ENCODE assay signal across 8 cellular contexts in genomic region chr9:504921-505821, GRCh38. TPM values are rescaled to one million over a fixed set of nuclear protein-coding genes. Genes with fewer than 3 reads are reported as not detected.
DNase-seq lines count a peak whose midpoint lies in the region; ATAC-seq, FAIRE-seq and TF ChIP-seq lines count a peak whose summit lies in the region.

No MANE protein-coding gene starts in this region.

- H3K27me3 ChIP-seq in HCT116 (ENCODE audit: insufficient read depth, low read length) (no peaks in the 10 kb centered on the region), OCI-LY3 (ENCODE audit: low read depth, low read length) (peaks cover 16% of the 10 kb centered on the region), layer of hippocampus (ENCODE audit: control insufficient read depth, insufficient read depth, low read length) (no peaks in the 10 kb centered on the region)

- H3K79me2 ChIP-seq in HCT116 (ENCODE audit: insufficient read depth, low read length) (peaks cover 28% of the 10 kb centered on the region; the same call in 1 of the 2 replicates), OCI-LY3 (ENCODE audit: low read length) (no peaks in the 10 kb centered on the region)

- FAIRE-seq in GM12892 (lab: Jason Lieb, UNC) = no peak

- TF ChIP-seq CTCF in HCT116 (IDR thresholded peaks at IDR 0.05 in 2 of 3, conservative IDR thresholded peaks at IDR 0.05 in 1 of 3; ENCODE audit: borderline replicate concordance in 1 of 3, insufficient read depth in 1 of 3, low read depth in 2 of 3, low read length in 2 of 3) (no peak), OCI-LY3 (IDR thresholded peaks at IDR 0.05; ENCODE audit: low read depth, low read length) (no peak)

- no TSS peak for BruUV-seq in HCT116 (replicated peaks; lab: Mats Ljungman, UMichigan)

- peak; percentile 46 for ATAC-seq in HCT116

- no peak for TF ChIP-seq POLR2A in GM12892 (IDR thresholded peaks at IDR 0.05; ENCODE audit: low read depth, low read length)
- TF ChIP-seq POLR2A in HCT116 (IDR thresholded peaks at IDR 0.05; ENCODE audit: borderline replicate concordance, extremely low read depth, insufficient read depth, insufficient read length) = no peak

- H3K4me2 ChIP-seq in HCT116 (ENCODE audit: low read length) (peak overlapping the region; percentile 93), OCI-LY3 (ENCODE audit: low read length) (peak overlapping the region; percentile 90)

- H3K4me3 ChIP-seq in HCT116 (replicated peaks in 1 of 2; ENCODE audit: low read depth in 1 of 2, low read length in 2 of 2) = peak overlapping the region; percentile 62 to 72
- H3K4me3 ChIP-seq in OCI-LY3 (ENCODE audit: low read length) = peak overlapping the region; percentile 79

- POLR2A ChIA-PET in HCT116 (lab: Charles Lee) = no interaction called here

- peak overlapping the region; percentile 74 for H3K27ac ChIP-seq in HCT116 (ENCODE audit: low read depth, low read length)
- no peak overlapping the region for H3K27ac ChIP-seq in OCI-LY3 (ENCODE audit: low read length)
- H3K27ac ChIP-seq in layer of hippocampus (ENCODE audit: low read depth, low read length) = peak overlapping the region; percentile 30

- H3K9ac ChIP-seq in HCT116 (ENCODE audit: low read length) = peak overlapping the region; percentile 74
- H3K9ac ChIP-seq in OCI-LY3 (ENCODE audit: low read length) = peak overlapping the region; percentile 60

- RAD21 ChIA-PET in HCT116 (lab: Charles Lee; ENCODE audit: low non-redundant PET in 1 of 2, low total read pairs in 2 of 2, uncharacterized antibody in 2 of 2, unreplicated experiment in 2 of 2) = interaction anchor here in 1 of 2 experiments (0.6 kb wide), 1 partner anchor 1383 kb away, joined by 3 read pairs; no protein-coding TSS in a partner anchor

- no peak for TF ChIP-seq RAD21 in HCT116 (IDR thresholded peaks at IDR 0.05; ENCODE audit: low read depth)

- no peaks in the 10 kb centered on the region for H3K9me3 ChIP-seq in HCT116 (ENCODE audit: control insufficient read depth in 1 of 2, insufficient read depth in 1 of 2, low read depth in 1 of 2, low read length in 2 of 2)
- H3K9me3 ChIP-seq in OCI-LY3 (ENCODE audit: insufficient read depth, low read length) = no peaks in the 10 kb centered on the region

- H2AFZ ChIP-seq in HCT116 (ENCODE audit: low read depth, low read length, poor library complexity, severe bottlenecking) (no peak overlapping the region), OCI-LY3 (ENCODE audit: low read depth, low read length) (no peak overlapping the region)

- peak; percentile 20 for DNase-seq in GM12892 (ENCODE audit: insufficient read length)
- DNase-seq in HCT116 (ENCODE audit: low read depth, low spot score) = no peak
- DNase-seq in cerebellar cortex (ENCODE audit: low spot score) = peak; percentile 12
- peak; percentile 19 to 29 for DNase-seq in stimulated activated CD4-positive, alpha-beta T cell treated with anti-CD3 and anti-CD28 coated beads, Interleukin-2, amount 100 ng/mL, for 24 hours
- no peak for DNase-seq in DMS79 (lab: John Stamatoyannopoulos, UW)
- DNase-seq in posterior vena cava (ENCODE audit: low spot score) = no peak

- H3K4me1 ChIP-seq in HCT116 (ENCODE audit: control insufficient read depth in 1 of 2, insufficient read depth in 2 of 2, low read length in 2 of 2) (peaks cover 13 to 17% of the 10 kb centered on the region in 2 experiments), OCI-LY3 (ENCODE audit: low read length) (peaks cover 12% of the 10 kb centered on the region)

- intact Hi-C loops in HCT116 (cut with micrococcal nuclease) = no loop called here
- intact Hi-C loops in posterior vena cava (cut with DNase I) = no loop called here

- H3K9me2 ChIP-seq in HCT116 (ENCODE audit: insufficient read depth) = no peaks in the 10 kb centered on the region

- CTCF ChIA-PET in HCT116 (lab: Charles Lee) = no interaction called here

- H3K36me3 ChIP-seq in HCT116 (ENCODE audit: control insufficient read depth in 1 of 2, insufficient read depth in 2 of 2, low read length in 2 of 2) (no peaks in the 10 kb centered on the region), OCI-LY3 (replicated peaks; ENCODE audit: low read depth, low read length) (no peaks in the 10 kb centered on the region)

- H4K20me1 ChIP-seq in HCT116 (ENCODE audit: insufficient read depth) (no peaks in the 10 kb centered on the region), OCI-LY3 (ENCODE audit: insufficient read depth, low read length) (no peaks in the 10 kb centered on the region)

TF ChIP-seq in HCT116, 20 proteins besides CTCF, POLR2A, EP300 and RAD21:
- no peak for TF ChIP-seq FOSL1 (IDR thresholded peaks at IDR 0.05; ENCODE audit: low read depth)
- no peak for TF ChIP-seq EGR1 (IDR thresholded peaks at IDR 0.05; ENCODE audit: low read depth)
- no peak for TF ChIP-seq JUND (IDR thresholded peaks at IDR 0.05)
- no peak for TF ChIP-seq ELF1 (IDR thresholded peaks at IDR 0.05; ENCODE audit: borderline replicate concordance, low read depth)
- TF ChIP-seq POLR2AphosphoS5 (IDR thresholded peaks at IDR 0.05; ENCODE audit: low read depth, low read length) = 0 out of 2 replicates have a peak, but pooled peaks have one; percentile 7
- TF ChIP-seq EZH2phosphoT487 (IDR thresholded peaks at IDR 0.05; ENCODE audit: borderline replicate concordance) = no peak
- peak; percentile 51 for TF ChIP-seq ZFX (IDR thresholded peaks at IDR 0.05)
- TF ChIP-seq, protein P1, sequence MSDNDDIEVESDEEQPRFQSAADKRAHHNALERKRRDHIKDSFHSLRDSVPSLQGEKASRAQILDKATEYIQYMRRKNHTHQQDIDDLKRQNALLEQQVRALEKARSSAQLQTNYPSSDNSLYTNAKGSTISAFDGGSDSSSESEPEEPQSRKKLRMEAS (IDR thresholded peaks at IDR 0.05) = peak; percentile 75; the same call in 1 of the 2 replicates
- TF ChIP-seq CEBPB (IDR thresholded peaks at IDR 0.05; ENCODE audit: low read depth) = no peak
- no peak for TF ChIP-seq TCF7L2 (IDR thresholded peaks at IDR 0.05; ENCODE audit: borderline replicate concordance, extremely low read depth, insufficient read depth, insufficient read length)
- no peak for TF ChIP-seq SRF (IDR thresholded peaks at IDR 0.05; ENCODE audit: low read depth)
- no peak for TF ChIP-seq ZNF274 (IDR thresholded peaks at IDR 0.05; ENCODE audit: low read depth, low read length)

RNA-seq across cellular contexts. Expression of gene KANK1, which starts 0.7 kb away (rescaled TPM):
- 0.23 TPM for polyA plus RNA-seq in GM12892 (2012; ENCODE audit: missing spikeins)
- total RNA-seq in HCT116 (2021; ENCODE audit: unreplicated experiment) (12.1 TPM), posterior vena cava (100 to 1,000 TPM in 1 of 2 donors, 10 to 100 TPM in 1; 69.8 to 104 TPM)
- polyA plus RNA-seq in HCT116 (2012) = 9.6 and 10.1 TPM in 2 replicates

Comparison
In these comparisons a context has a peak if more than half of its experiments do, and no peak if none do; other contexts are left out.
1. DNase-seq: peak in GM12892 (single experiment), cerebellar cortex (single experiment) and stimulated activated CD4-positive, alpha-beta T cell treated with anti-CD3 and anti-CD28 coated beads, Interleukin-2, amount 100 ng/mL, for 24 hours (2 of 2); none in HCT116 (single experiment), DMS79 (single experiment) and posterior vena cava (single experiment).